Comparison of ENCODE assay signal across 28 cellular contexts in genomic region chr1:156440689-156441437, GRCh38.
"Had no signal": no experiment of that assay in that cellular context is flagged by ENCODE, and none has a peak within 500 bp of the region (broad histone marks: within the 10 kb centered on the region; RNA-seq: fewer than 3 reads in every experiment).

No MANE protein-coding gene starts in this region.

- H3K9me3 ChIP-seq: adrenal gland, breast epithelium, MG63 had no signal

- DNase-seq: activated CD4-positive, alpha-beta memory T cell treated with anti-CD3 and anti-CD28 coated beads for 36 hours; activated CD4-positive, alpha-beta T cell treated with anti-CD3 and anti-CD28 coated beads, Interleukin-2, amount 10 ng/mL, durations not matched to agents 7 days and 5 days; activated CD4-positive, CD25-positive, alpha-beta regulatory T cell; activated CD8-positive, alpha-beta memory T cell treated with anti-CD3 and anti-CD28 coated beads for 24 hours; activated gamma-delta T cell; activated naive CD4-positive, alpha-beta T cell treated with anti-CD3 and anti-CD28 coated beads, Interleukin-2, amount 10 ng/mL, durations not matched to agents 7 days and 5 days; activated naive CD8-positive, alpha-beta T cell treated with anti-CD3 and anti-CD28 coated beads, Interleukin-2, amount 10 ng/mL, durations not matched to agents 7 days and 5 days; activated T-cell treated with anti-CD3 and anti-CD28 coated beads for 4 hours; activated T-cell treated with anti-CD3 and anti-CD28 coated beads, Interleukin-2, amount 50 U/mL, for 48 hours; adrenal gland; anterior cingulate cortex; caudate nucleus; KBM-7; MG63; MV-4-11; NCI-H1092 treated with DMSO at 0.1 percent for 48 hours; NCI-H1417 treated with DMSO at 0.1 percent for 48 hours; NCI-H1694 treated with DMSO at 0.1 percent for 48 hours; NCI-H2081; NCI-H510A treated with DMSO at 0.1 percent for 48 hours; NCI-H82; T-cell; T-helper 2 cell; T1000 had no signal

- H3K4me3 Mint-ChIP-seq: activated CD4-positive, alpha-beta memory T cell treated with anti-CD3 and anti-CD28 coated beads for 36 hours; activated CD4-positive, alpha-beta T cell treated with anti-CD3 and anti-CD28 coated beads, Interleukin-2, amount 10 ng/mL, durations not matched to agents 7 days and 5 days; activated naive CD4-positive, alpha-beta T cell treated with anti-CD3 and anti-CD28 coated beads, Interleukin-2, amount 10 ng/mL, durations not matched to agents 7 days and 5 days; activated naive CD8-positive, alpha-beta T cell treated with anti-CD3 and anti-CD28 coated beads, Interleukin-2, amount 10 ng/mL, durations not matched to agents 7 days and 5 days; activated T-helper 17 cell treated with anti-CD3 and anti-CD28 coated beads, Interleukin-2, amount 50 U/mL, for 72 hours; T-cell had no signal

- H3K4me1 ChIP-seq: breast epithelium had no signal

- H3K4me3 ChIP-seq: adrenal gland, breast epithelium, MG63, SK-N-MC had no signal

- H3K27ac ChIP-seq: adrenal gland, breast epithelium, SK-N-MC had no signal

- ATAC-seq: activated T-helper 17 cell treated with anti-CD3 and anti-CD28 coated beads, Interleukin-2, amount 50 U/mL, for 72 hours; Right ventricle myocardium inferior; T-cell had no signal

- H3K9me3 Mint-ChIP-seq: activated CD4-positive, alpha-beta memory T cell treated with anti-CD3 and anti-CD28 coated beads for 36 hours; activated CD4-positive, alpha-beta T cell treated with anti-CD3 and anti-CD28 coated beads, Interleukin-2, amount 10 ng/mL, durations not matched to agents 7 days and 5 days; activated naive CD4-positive, alpha-beta T cell treated with anti-CD3 and anti-CD28 coated beads, Interleukin-2, amount 10 ng/mL, durations not matched to agents 7 days and 5 days; activated naive CD8-positive, alpha-beta T cell treated with anti-CD3 and anti-CD28 coated beads, Interleukin-2, amount 10 ng/mL, durations not matched to agents 7 days and 5 days; activated T-helper 17 cell treated with anti-CD3 and anti-CD28 coated beads, Interleukin-2, amount 50 U/mL, for 72 hours; T-cell had no signal

- H3K27ac Mint-ChIP-seq: activated CD4-positive, alpha-beta memory T cell treated with anti-CD3 and anti-CD28 coated beads for 36 hours; activated CD4-positive, alpha-beta T cell treated with anti-CD3 and anti-CD28 coated beads, Interleukin-2, amount 10 ng/mL, durations not matched to agents 7 days and 5 days; activated naive CD4-positive, alpha-beta T cell treated with anti-CD3 and anti-CD28 coated beads, Interleukin-2, amount 10 ng/mL, durations not matched to agents 7 days and 5 days; activated naive CD8-positive, alpha-beta T cell treated with anti-CD3 and anti-CD28 coated beads, Interleukin-2, amount 10 ng/mL, durations not matched to agents 7 days and 5 days; activated T-helper 17 cell treated with anti-CD3 and anti-CD28 coated beads, Interleukin-2, amount 50 U/mL, for 72 hours; T-cell had no signal

- H3K36me3 ChIP-seq: adrenal gland, breast epithelium, MG63 had no signal

- H3K36me3 Mint-ChIP-seq: activated CD4-positive, alpha-beta memory T cell treated with anti-CD3 and anti-CD28 coated beads for 36 hours; activated naive CD4-positive, alpha-beta T cell treated with anti-CD3 and anti-CD28 coated beads, Interleukin-2, amount 10 ng/mL, durations not matched to agents 7 days and 5 days; activated naive CD8-positive, alpha-beta T cell treated with anti-CD3 and anti-CD28 coated beads, Interleukin-2, amount 10 ng/mL, durations not matched to agents 7 days and 5 days; T-cell had no signal
